Comparison of ENCODE assay signal across 11 cellular contexts in the genomic region with DNA sequence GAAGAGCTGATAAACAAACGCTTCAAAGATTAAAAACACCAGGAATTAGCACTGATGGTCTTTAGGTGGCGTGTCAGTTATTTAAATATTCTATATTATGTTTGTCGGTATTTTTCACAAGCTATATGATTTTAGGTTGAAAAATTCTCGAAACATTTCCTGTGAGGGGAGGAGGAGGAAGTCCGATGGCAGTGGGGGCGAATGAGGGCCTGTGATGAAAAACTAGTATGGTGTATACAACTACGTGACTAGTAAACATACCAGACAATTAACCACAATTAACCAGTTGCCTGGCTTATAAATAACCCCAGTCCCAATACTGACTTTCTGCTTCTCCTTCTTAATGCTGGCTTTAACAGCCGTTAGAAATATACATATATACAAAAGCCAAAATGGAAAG. TPM values are rescaled to one million over a fixed set of nuclear protein-coding genes. Genes with fewer than 3 reads are reported as not detected.
DNase-seq lines count a peak whose midpoint lies in the region; ATAC-seq, FAIRE-seq and TF ChIP-seq lines count a peak whose summit lies in the region.
"Had no signal": no experiment of that assay in that cellular context is flagged by ENCODE, and none has a peak within 500 bp of the region (broad histone marks: within the 10 kb centered on the region; RNA-seq: fewer than 3 reads in every experiment).

No MANE protein-coding gene starts in this region.

- no peaks in the 10 kb centered on the region for H3K9me3 Mint-ChIP-seq in activated naive CD8-positive, alpha-beta T cell treated with anti-CD3 and anti-CD28 coated beads, Interleukin-2, amount 10 ng/mL, durations not matched to agents 7 days and 5 days

- H3K4me2 ChIP-seq in mesenchymal stem cell (ENCODE audit: low read length, poor library complexity, severe bottlenecking): no peak overlapping the region

- peaks cover 0 to 12% (median 0%) of the 10 kb centered on the region in 9 donors for H3K27me3 ChIP-seq in heart left ventricle
- H3K27me3 ChIP-seq in mesenchymal stem cell (ENCODE audit: control insufficient read depth in 1 of 2, insufficient read depth in 1 of 2, low read length in 2 of 2): peaks cover 7 to 10% of the 10 kb centered on the region in 2 experiments

- H3K36me3 Mint-ChIP-seq in activated naive CD8-positive, alpha-beta T cell treated with anti-CD3 and anti-CD28 coated beads, Interleukin-2, amount 10 ng/mL, durations not matched to agents 7 days and 5 days: peaks cover 1% of the 10 kb centered on the region

- no peak for TF ChIP-seq POLR2A in heart left ventricle (IDR thresholded peaks at IDR 0.05)

- H3K9ac ChIP-seq in mesenchymal stem cell (ENCODE audit: low read length): peak overlapping the region; percentile 76

- peak overlapping the region; percentile 88 for H3K4me3 Mint-ChIP-seq in activated naive CD8-positive, alpha-beta T cell treated with anti-CD3 and anti-CD28 coated beads, Interleukin-2, amount 10 ng/mL, durations not matched to agents 7 days and 5 days

- intact Hi-C loops in heart left ventricle (cut with DNase I) (no loop called here), Right ventricle myocardium superior (cut with DNase I) (no loop called here)

- no peak overlapping the region for H2AFZ ChIP-seq in mesenchymal stem cell (ENCODE audit: low read depth, low read length)

- H3K9me3 ChIP-seq in heart left ventricle: peaks cover 0 to 11% (median 0%) of the 10 kb centered on the region in 12 donors
- peaks cover 7% of the 10 kb centered on the region for H3K9me3 ChIP-seq in mesenchymal stem cell (ENCODE audit: control insufficient read depth, low read length)

- H3K27ac ChIP-seq in heart left ventricle: peak overlapping the region in 7 of 12 donors; percentile 40 to 74 (median 64)
- no peak overlapping the region for H3K27ac ChIP-seq in mesenchymal stem cell (ENCODE audit: low read length, poor library complexity, severe bottlenecking)
- no peak overlapping the region for H3K27ac ChIP-seq in urinary bladder (ENCODE audit: low read depth)

- H3K14ac ChIP-seq in mesenchymal stem cell (ENCODE audit: low read length in 2 of 2): no peak overlapping the region

- H3K79me1 ChIP-seq in mesenchymal stem cell (replicated peaks; ENCODE audit: low read length, poor library complexity, severe bottlenecking): no peaks in the 10 kb centered on the region

- no peak overlapping the region for H2BK15ac ChIP-seq in mesenchymal stem cell (ENCODE audit: low read depth, poor library complexity, severe bottlenecking)

- H3K4me1 Mint-ChIP-seq in activated naive CD8-positive, alpha-beta T cell treated with anti-CD3 and anti-CD28 coated beads, Interleukin-2, amount 10 ng/mL, durations not matched to agents 7 days and 5 days: peaks cover 5% of the 10 kb centered on the region

- H4K8ac ChIP-seq in mesenchymal stem cell (ENCODE audit: low read length): no peak overlapping the region

- no peak overlapping the region for H3K18ac ChIP-seq in mesenchymal stem cell (ENCODE audit: low read depth in 1 of 2, low read length in 2 of 2)

- H3K23ac ChIP-seq in mesenchymal stem cell (ENCODE audit: low read length in 2 of 2): no peak overlapping the region

- no peak overlapping the region for H2BK120ac ChIP-seq in mesenchymal stem cell (ENCODE audit: low read depth, low read length)

- H4K91ac ChIP-seq in mesenchymal stem cell (ENCODE audit: low read length): no peak overlapping the region

- H3K4me1 ChIP-seq in heart left ventricle (no peaks in the 10 kb centered on the region), mesenchymal stem cell (ENCODE audit: control insufficient read depth, insufficient read depth, low read depth, low read length) (no peaks in the 10 kb centered on the region), urinary bladder (ENCODE audit: insufficient read depth) (no peaks in the 10 kb centered on the region)

- peak overlapping the region; percentile 60 for H3K27ac Mint-ChIP-seq in activated naive CD8-positive, alpha-beta T cell treated with anti-CD3 and anti-CD28 coated beads, Interleukin-2, amount 10 ng/mL, durations not matched to agents 7 days and 5 days

- H2AK5ac ChIP-seq in mesenchymal stem cell (ENCODE audit: low read length, severe bottlenecking): no peak overlapping the region

- ATAC-seq in heart left ventricle (no peak), Right ventricle myocardium superior (ENCODE audit: poor library complexity) (no peak)
- ATAC-seq in activated naive CD8-positive, alpha-beta T cell treated with anti-CD3 and anti-CD28 coated beads, Interleukin-2, amount 10 ng/mL, durations not matched to agents 7 days and 5 days (ENCODE audit: low read depth): no peak
- ATAC-seq: HCT116 had no signal

- H3K4ac ChIP-seq in mesenchymal stem cell (ENCODE audit: low read depth in 1 of 2, low read length in 2 of 2): no peak overlapping the region

- H3K36me3 ChIP-seq in heart left ventricle (no peaks in the 10 kb centered on the region), mesenchymal stem cell (ENCODE audit: control insufficient read depth in 1 of 2, insufficient read depth in 2 of 2, low read depth in 1 of 2, low read length in 2 of 2) (no peaks in the 10 kb centered on the region), urinary bladder (ENCODE audit: insufficient read depth) (no peaks in the 10 kb centered on the region)

- WGBS in heart left ventricle, 4 donors: 33 to 56% (median 41%) methylated on average over 8 of the region's 8 CpGs
- WGBS in mesenchymal stem cell: no CpG with 5 or more reads among the region's 8 CpGs
- WGBS in urinary bladder: 14% methylated on average over 8 of the region's 8 CpGs

- TF ChIP-seq CTCF in heart left ventricle (IDR thresholded peaks at IDR 0.05): no peak

- H3K4me3 ChIP-seq in heart left ventricle: peak overlapping the region in 11 of 12 donors; percentile 34 to 74 (median 59)
- H3K4me3 ChIP-seq in mesenchymal stem cell (ENCODE audit: insufficient read depth in 1 of 2, low read depth in 1 of 2, low read length in 2 of 2): peak overlapping the region in 1 of 2 experiments; percentile 69
- peak overlapping the region; percentile 38 for H3K4me3 ChIP-seq in urinary bladder (ENCODE audit: low read depth, low read length)

- H2BK12ac ChIP-seq in mesenchymal stem cell (ENCODE audit: low read length in 2 of 2): no peak overlapping the region

- POLR2A ChIA-PET in activated naive CD8-positive, alpha-beta T cell treated with anti-CD3 and anti-CD28 coated beads, Interleukin-2, amount 10 ng/mL, durations not matched to agents 7 days and 5 days (lab: Charles Lee): no interaction called here

- DNase-seq in heart left ventricle: no peak
- no peak for DNase-seq in Right ventricle myocardium superior
- no peak for DNase-seq in activated naive CD8-positive, alpha-beta T cell treated with anti-CD3 and anti-CD28 coated beads, Interleukin-2, amount 10 ng/mL, durations not matched to agents 7 days and 5 days
- no peak for DNase-seq in mesenchymal stem cell
- no peak for DNase-seq in stimulated activated CD8-positive, alpha-beta memory T cell treated with anti-CD3 and anti-CD28 coated beads, Interleukin-4, amount 100 ng/mL, for 48 hours
- DNase-seq in RCC 7860 (ENCODE audit: low spot score): no peak
- no peak for DNase-seq in DMS114 treated with DMSO at 0.1 percent for 48 hours (lab: John Stamatoyannopoulos, UW; ENCODE audit: unreplicated experiment)
- DNase-seq: COR-L47, NCI-H2081 treated with DMSO at 0.1 percent for 48 hours had no signal

- peaks cover 3% of the 10 kb centered on the region for H3K27me3 Mint-ChIP-seq in activated naive CD8-positive, alpha-beta T cell treated with anti-CD3 and anti-CD28 coated beads, Interleukin-2, amount 10 ng/mL, durations not matched to agents 7 days and 5 days

- FAIRE-seq in RCC 7860 (lab: Jason Lieb, UNC): no peak

- no peak overlapping the region for H2BK5ac ChIP-seq in mesenchymal stem cell (ENCODE audit: low read depth, low read length, poor library complexity, severe bottlenecking)

RNA-seq across cellular contexts. Expression of gene NAP1L2, which starts 0.6 kb away (rescaled TPM):
- total RNA-seq in heart left ventricle: 10 to 100 TPM in 4 of 9 donors, 1 to 10 TPM in 5; 2.1 to 14.5 (median 7.6) TPM
- polyA plus RNA-seq in heart left ventricle: 1 to 10 TPM in 1 of 2 donors, under 1 TPM in 1; 0.18 to 2.2 TPM
- total RNA-seq in Right ventricle myocardium superior: 5.4 TPM
- total RNA-seq in activated naive CD8-positive, alpha-beta T cell treated with anti-CD3 and anti-CD28 coated beads, Interleukin-2, amount 10 ng/mL, durations not matched to agents 7 days and 5 days: 1 to 10 TPM; 5.5 to 6.9 TPM
- polyA plus RNA-seq in mesenchymal stem cell (2013, experiment 1 of 2): 0.03 TPM
- not detected for polyA plus RNA-seq in mesenchymal stem cell (2013, experiment 2 of 2)
- total RNA-seq in urinary bladder: 7.2 TPM
- 6.4 TPM for polyA plus RNA-seq in urinary bladder

Comparison
In these comparisons a context has a peak if more than half of its experiments do, and no peak if none do; other contexts are left out.
1. H3K27ac ChIP-seq: peak in heart left ventricle (7 of 12); none in mesenchymal stem cell (single experiment) and urinary bladder (single experiment).